ENCODE assay signal across 22 cellular contexts in the genomic region with DNA sequence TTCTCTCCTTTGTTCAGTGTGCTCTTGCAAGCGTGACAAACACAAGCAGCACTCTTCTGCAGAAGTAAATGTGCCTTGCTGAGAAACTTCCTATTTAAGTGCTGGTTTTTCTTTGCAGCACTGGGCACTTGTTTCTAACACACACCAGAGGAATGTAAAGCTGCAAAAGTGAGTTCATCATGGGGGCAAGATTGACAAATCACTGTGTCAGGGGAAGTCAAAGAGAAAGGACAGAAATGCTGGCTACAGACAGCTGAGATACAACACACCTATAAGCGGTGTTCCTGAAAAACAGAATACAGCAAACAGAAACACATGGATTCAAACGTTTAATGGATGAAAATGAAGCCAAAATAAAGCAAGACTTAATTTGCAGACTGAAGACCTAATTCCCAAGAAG. TPM values are rescaled to one million over a fixed set of nuclear protein-coding genes. Genes with fewer than 3 reads are reported as not detected.
DNase-seq lines count a peak whose midpoint lies in the region; ATAC-seq, FAIRE-seq and TF ChIP-seq lines count a peak whose summit lies in the region.
"Had no signal": no experiment of that assay in that cellular context is flagged by ENCODE, and none has a peak within 500 bp of the region (broad histone marks: within the 10 kb centered on the region; RNA-seq: fewer than 3 reads in every experiment).

No MANE protein-coding gene starts in this region.

- ATAC-seq in K562 (no peak), HG03196 (IDR thresholded peaks at IDR 0.05; ENCODE audit: unreplicated experiment) (no peak)
- ATAC-seq: naive thymus-derived CD4-positive, alpha-beta T cell; stimulated activated naive CD8-positive, alpha-beta T cell treated with anti-CD3 and anti-CD28 coated beads, Interleukin-15, Interleukin-2, amounts not matched to agents 100 U/mL and 50 U/mL, for 24 hours had no signal

- in situ Hi-C loops in K562 (cut with MboI): no loop called here

- intact Hi-C loops in K562 (cut with micrococcal nuclease) (no loop called here), left ventricle myocardium inferior (cut with micrococcal nuclease) (no loop called here)

- H3K4me3 ChIP-seq in K562: no peak overlapping the region
- H3K4me3 ChIP-seq in fibroblast of mammary gland (ENCODE audit: control insufficient read depth, low read depth, low read length): no peak overlapping the region
- H3K4me3 ChIP-seq in left ventricle myocardium inferior: no peak overlapping the region
- H3K4me3 ChIP-seq: spleen had no signal

- CTCF ChIA-PET in K562 (lab: Yijun Ruan, JAX; ENCODE audit: low intra/inter-chr PET ratio): no interaction called here

- peak; percentile 44 for FAIRE-seq in K562 (lab: Jason Lieb, UNC)

- TF ChIP-seq CTCF in K562 (IDR thresholded peaks at IDR 0.05 in 2 of 3, conservative IDR thresholded peaks at IDR 0.05 in 1 of 3; ENCODE audit: insufficient read depth in 2 of 3, low read depth in 1 of 3, low read length in 3 of 3): no peak
- TF ChIP-seq CTCF in fibroblast of mammary gland (conservative IDR thresholded peaks at IDR 0.05; ENCODE audit: control insufficient read depth, insufficient read depth, low read depth, low read length): no peak
- no peak for TF ChIP-seq CTCF in left ventricle myocardium inferior (IDR thresholded peaks at IDR 0.05; ENCODE audit: borderline replicate concordance)

- H3K79me2 ChIP-seq in K562 (ENCODE audit: control insufficient read depth, insufficient read depth, low read length): peaks cover 93% of the 10 kb centered on the region

- no peak for TF ChIP-seq POLR2A in K562 (conservative IDR thresholded peaks at IDR 0.05)

- TF ChIP-seq EP300 in K562 (IDR thresholded peaks at IDR 0.05; ENCODE audit: low read length): no peak

- H3K4me2 ChIP-seq in K562 (ENCODE audit: insufficient read depth, low read length): no peak overlapping the region

- H3K4me1 ChIP-seq in K562 (replicated peaks in 1 of 2; ENCODE audit: control insufficient read depth in 2 of 2, insufficient read depth in 2 of 2, low read length in 2 of 2) (peaks cover 6 to 10% of the 10 kb centered on the region in 2 experiments; a peak in 4 of 5 replicates), left ventricle myocardium inferior (no peaks in the 10 kb centered on the region)

- WGBS in K562 (ENCODE audit: insufficient coverage, low coverage, missing lambda C conversion rate): 73% methylated on average over 3 of the region's 3 CpGs

- no peaks in the 10 kb centered on the region for H4K20me1 ChIP-seq in K562 (replicated peaks; ENCODE audit: control insufficient read depth, insufficient read depth, low read length)

- H3K27me3 ChIP-seq in K562 (ENCODE audit: control insufficient read depth in 2 of 2, insufficient read depth in 2 of 2, low read length in 2 of 2) (no peaks in the 10 kb centered on the region), left ventricle myocardium inferior (ENCODE audit: low read depth) (no peaks in the 10 kb centered on the region)

- no peak for TF ChIP-seq RAD21 in K562 (CRISPR knock-in tag; conservative IDR thresholded peaks at IDR 0.05 in 1 of 2, IDR thresholded peaks at IDR 0.05 in 1 of 2)

- no peak overlapping the region for H2AFZ ChIP-seq in K562 (ENCODE audit: low read depth, low read length)

- peaks cover 6% of the 10 kb centered on the region; the same call in 1 of the 3 replicates for H3K36me3 ChIP-seq in K562 (ENCODE audit: control insufficient read depth, insufficient read depth, low read length)
- H3K36me3 ChIP-seq in left ventricle myocardium inferior: no peaks in the 10 kb centered on the region
- H3K36me3 ChIP-seq: spleen had no signal

- POLR2A ChIA-PET in K562 (lab: Yijun Ruan, JAX): no interaction called here

- H3K9me3 ChIP-seq in K562 (replicated peaks; ENCODE audit: control insufficient read depth, insufficient read depth, low read depth, low read length) (peaks cover 19% of the 10 kb centered on the region), left ventricle myocardium inferior (replicated peaks) (peaks cover 42% of the 10 kb centered on the region)

- DNase-seq in EH (ENCODE audit: low read depth) (peak; percentile 2), M059J (ENCODE audit: low read depth) (peak; percentile 24), K562 (ENCODE audit: extremely low read depth in 1 of 4, low spot score in 3 of 4) (no peak), fibroblast of mammary gland (ENCODE audit: low read depth) (peak; percentile 33), NCI-H524 treated with DMSO at 0.1 percent for 48 hours (lab: John Stamatoyannopoulos, UW) (no peak), nucleus accumbens (lab: John Stamatoyannopoulos, UW) (no peak), left ventricle myocardium inferior (no peak)
- DNase-seq: activated CD4-positive, alpha-beta T cell treated with anti-CD3 and anti-CD28 coated beads, Interleukin-2, amount 50 U/mL, for 4 hours; activated CD8-positive, alpha-beta memory T cell treated with anti-CD3 and anti-CD28 coated beads, Interleukin-2, amount 50 U/mL, for 4 hours; DMS153; GF-D8; naive thymus-derived CD4-positive, alpha-beta T cell; NCI-H1417; NCI-H2107; NCI-H524; retina; spleen; stimulated activated CD4-positive, alpha-beta T cell treated with anti-CD3 and anti-CD28 coated beads, Interleukin-4, amount 100 ng/mL, for 1 hour; stimulated activated naive CD8-positive, alpha-beta T cell treated with anti-CD3 and anti-CD28 coated beads, Interleukin-15, Interleukin-2, amounts not matched to agents 100 U/mL and 50 U/mL, for 24 hours had no signal

- H3K27ac ChIP-seq in K562 (ENCODE audit: extremely low read depth, low read depth, low read length) (no peak overlapping the region), left ventricle myocardium inferior (replicated peaks) (no peak overlapping the region)
- H3K27ac ChIP-seq: spleen had no signal

- H3K9ac ChIP-seq in K562 (ENCODE audit: insufficient read depth in 1 of 2, low read depth in 2 of 2, low read length in 2 of 2): no peak overlapping the region

- BruUV-seq in K562 (replicated peaks; lab: Mats Ljungman, UMichigan): no TSS peak

- no peaks in the 10 kb centered on the region for H3K9me1 ChIP-seq in K562 (ENCODE audit: control insufficient read depth, insufficient read depth, low read length)

TF ChIP-seq in K562, 482 proteins besides CTCF, POLR2A, EP300 and RAD21 (continues in another document):
- peak in 1 of 2 experiments; percentile 70; a peak in 1 of 4 replicates for TF ChIP-seq ARNT (IDR thresholded peaks at IDR 0.05)
- TF ChIP-seq, protein P1, sequence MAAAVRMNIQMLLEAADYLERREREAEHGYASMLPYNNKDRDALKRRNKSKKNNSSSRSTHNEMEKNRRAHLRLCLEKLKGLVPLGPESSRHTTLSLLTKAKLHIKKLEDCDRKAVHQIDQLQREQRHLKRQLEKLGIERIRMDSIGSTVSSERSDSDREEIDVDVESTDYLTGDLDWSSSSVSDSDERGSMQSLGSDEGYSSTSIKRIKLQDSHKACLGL (CRISPR knock-in tag; IDR thresholded peaks at IDR 0.05; ENCODE audit: borderline replicate concordance, poor library complexity, severe bottlenecking): no peak
- TF ChIP-seq TRIM28 (IDR thresholded peaks at IDR 0.05): peak; percentile 100
- TF ChIP-seq, protein P2, sequence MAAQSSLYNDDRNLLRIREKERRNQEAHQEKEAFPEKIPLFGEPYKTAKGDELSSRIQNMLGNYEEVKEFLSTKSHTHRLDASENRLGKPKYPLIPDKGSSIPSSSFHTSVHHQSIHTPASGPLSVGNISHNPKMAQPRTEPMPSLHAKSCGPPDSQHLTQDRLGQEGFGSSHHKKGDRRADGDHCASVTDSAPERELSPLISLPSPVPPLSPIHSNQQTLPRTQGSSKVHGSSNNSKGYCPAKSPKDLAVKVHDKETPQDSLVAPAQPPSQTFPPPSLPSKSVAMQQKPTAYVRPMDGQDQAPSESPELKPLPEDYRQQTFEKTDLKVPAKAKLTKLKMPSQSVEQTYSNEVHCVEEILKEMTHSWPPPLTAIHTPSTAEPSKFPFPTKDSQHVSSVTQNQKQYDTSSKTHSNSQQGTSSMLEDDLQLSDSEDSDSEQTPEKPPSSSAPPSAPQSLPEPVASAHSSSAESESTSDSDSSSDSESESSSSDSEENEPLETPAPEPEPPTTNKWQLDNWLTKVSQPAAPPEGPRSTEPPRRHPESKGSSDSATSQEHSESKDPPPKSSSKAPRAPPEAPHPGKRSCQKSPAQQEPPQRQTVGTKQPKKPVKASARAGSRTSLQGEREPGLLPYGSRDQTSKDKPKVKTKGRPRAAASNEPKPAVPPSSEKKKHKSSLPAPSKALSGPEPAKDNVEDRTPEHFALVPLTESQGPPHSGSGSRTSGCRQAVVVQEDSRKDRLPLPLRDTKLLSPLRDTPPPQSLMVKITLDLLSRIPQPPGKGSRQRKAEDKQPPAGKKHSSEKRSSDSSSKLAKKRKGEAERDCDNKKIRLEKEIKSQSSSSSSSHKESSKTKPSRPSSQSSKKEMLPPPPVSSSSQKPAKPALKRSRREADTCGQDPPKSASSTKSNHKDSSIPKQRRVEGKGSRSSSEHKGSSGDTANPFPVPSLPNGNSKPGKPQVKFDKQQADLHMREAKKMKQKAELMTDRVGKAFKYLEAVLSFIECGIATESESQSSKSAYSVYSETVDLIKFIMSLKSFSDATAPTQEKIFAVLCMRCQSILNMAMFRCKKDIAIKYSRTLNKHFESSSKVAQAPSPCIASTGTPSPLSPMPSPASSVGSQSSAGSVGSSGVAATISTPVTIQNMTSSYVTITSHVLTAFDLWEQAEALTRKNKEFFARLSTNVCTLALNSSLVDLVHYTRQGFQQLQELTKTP (IDR thresholded peaks at IDR 0.05; ENCODE audit: low read depth in 1 of 2, partially characterized antibody in 2 of 2): peak in 1 of 2 experiments; percentile 28
- no peak for TF ChIP-seq FOXP1 (CRISPR knock-in tag; IDR thresholded peaks at IDR 0.05)

RNA-seq across cellular contexts. Expression of gene ROR2, which starts 19.6 kb away (rescaled TPM):
- 0.94 and 2.9 TPM in 2 replicates for total RNA-seq in M059J (2014; rRNA removed; shearing (Covaris generic))
- 55.8 and 56.6 TPM in 2 replicates for total RNA-seq in K562 (2011; cell fraction: chromatin; rRNA removed; ENCODE audit: low replicate concordance)
- total RNA-seq in K562 (2011; cell fraction: nucleolus; rRNA removed): 56.9 and 60.5 TPM in 2 replicates
- 36.5 and 49.8 TPM in 2 replicates for total RNA-seq in K562 (2011; cell fraction: nucleoplasm; rRNA removed)
- total RNA-seq in K562 (2014; rRNA removed) (15.3 and 18.2 TPM in 2 replicates), K562 (2014; rRNA removed; fragmentation: Illumina TruSeq; extraction: Trizol) (11.4 and 17.3 TPM in 2 replicates), K562 (2015; rRNA removed; fragmentation: Illumina TruSeq; extraction: Trizol) (15.4 and 17.9 TPM in 2 replicates), K562 (2021) (33.6 and 33.8 TPM in 2 replicates), left ventricle myocardium inferior (0.74 TPM)
- polyA plus RNA-seq in K562 (2011; rRNA removed) (7.7 and 8.1 TPM in 2 replicates), K562 (2014; fragmentation: Illumina TruSeq; extraction: Trizol) (14.2 and 18.3 TPM in 2 replicates), K562 (2014; fragmentation: Nextera tagmentation; extraction: Ambion mirVana) (1 to 10 TPM; 5.6 to 6.0 TPM), K562 (2014; rRNA removed) (12.5 and 17.2 TPM in 2 replicates)
- 7.9 and 16.6 TPM in 2 replicates for polyA plus RNA-seq in K562 (2011; cell fraction: cytosol; rRNA removed)
- 11.8 and 20.5 TPM in 2 replicates for polyA plus RNA-seq in K562 (2011; cell fraction: nucleus; rRNA removed)
- polyA plus RNA-seq in K562 (2012): 16.8 and 25.3 TPM in 2 replicates
- 11.9 and 15.1 TPM in 2 replicates for polyA minus RNA-seq in K562 (2011; rRNA and poly(A)+ RNA removed)
- 16.4 and 18.1 TPM in 2 replicates for polyA minus RNA-seq in K562 (2011; cell fraction: cytosol; rRNA and poly(A)+ RNA removed)
- polyA minus RNA-seq in K562 (2011; cell fraction: nucleus; rRNA and poly(A)+ RNA removed): 12.5 and 14.1 TPM in 2 replicates
- total RNA-seq: activated T-helper 2 cell treated with anti-CD3 and anti-CD28 coated beads, Interferon-gamma antibody, Interleukin-2, Interleukin-4, amounts not matched to agents 10 μg/mL and 5 μg/mL and 100 μg/mL, durations not matched to agents 14 hours and 24 hours and 36 hours; dermis microvascular lymphatic vessel endothelial cell had no signal
- polyA plus RNA-seq: naive thymus-derived CD4-positive, alpha-beta T cell had no signal

Comparison
In these comparisons a context has a peak if more than half of its experiments do, and no peak if none do; other contexts are left out.
1. DNase-seq: peak in EH (single experiment), M059J (single experiment) and fibroblast of mammary gland (single experiment); none in K562 (0 of 4), NCI-H524 treated with DMSO at 0.1 percent for 48 hours (single experiment), nucleus accumbens (0 of 56) and left ventricle myocardium inferior (single experiment).